Comparison of ENCODE assay signal across 28 cellular contexts in the genomic region with DNA sequence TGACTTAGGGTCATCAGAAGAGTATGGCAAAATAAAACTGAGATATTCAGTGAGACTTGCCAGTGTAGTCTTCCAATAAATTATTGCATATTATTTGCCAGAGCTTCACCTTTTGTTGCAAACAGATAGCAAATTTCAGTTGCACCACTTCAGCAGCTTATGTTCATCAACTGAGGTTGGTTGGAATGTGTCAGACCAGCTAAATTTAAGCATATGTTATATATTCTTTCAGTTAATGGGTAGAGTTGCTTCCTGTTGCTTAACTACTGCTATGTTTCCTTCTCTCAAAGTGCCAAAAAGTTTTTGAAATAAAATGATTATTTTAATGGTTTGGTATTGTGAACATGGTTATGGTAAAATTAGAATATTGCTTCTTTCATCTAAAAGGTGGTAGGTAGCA.
DNase-seq lines count a peak whose midpoint lies in the region; ATAC-seq, FAIRE-seq and TF ChIP-seq lines count a peak whose summit lies in the region.
"Had no signal": no experiment of that assay in that cellular context is flagged by ENCODE, and none has a peak within 500 bp of the region (broad histone marks: within the 10 kb centered on the region; RNA-seq: fewer than 3 reads in every experiment).

No MANE protein-coding gene starts in this region.

- TF ChIP-seq CTCF in MM.1S (IDR thresholded peaks at IDR 0.05; ENCODE audit: low read length) (no peak), GM12878 (IDR thresholded peaks at IDR 0.05 in 2 of 3, conservative IDR thresholded peaks at IDR 0.05 in 1 of 3; ENCODE audit: control insufficient read depth in 2 of 3, extremely low read depth in 1 of 3, insufficient read depth in 1 of 3, low read depth in 3 of 3, low read length in 3 of 3) (no peak), mammary epithelial cell (conservative IDR thresholded peaks at IDR 0.05 in 1 of 2, IDR thresholded peaks at IDR 0.05 in 1 of 2; ENCODE audit: extremely low read depth in 1 of 2, insufficient read depth in 1 of 2, low read depth in 1 of 2, low read length in 2 of 2) (no peak)

- H3K4me3 ChIP-seq in MM.1S (ENCODE audit: low read length) (no peak overlapping the region), GM12878 (no peak overlapping the region), mammary epithelial cell (replicated peaks in 1 of 3; ENCODE audit: insufficient read depth in 1 of 3, low read depth in 2 of 3, low read length in 3 of 3) (no peak overlapping the region)
- H3K4me3 ChIP-seq: body of pancreas, MG63, spleen had no signal

- H2AFZ ChIP-seq in MM.1S (ENCODE audit: low read length) (no peak overlapping the region), GM12878 (ENCODE audit: control insufficient read depth, low read depth, low read length) (no peak overlapping the region), mammary epithelial cell (ENCODE audit: low read depth, low read length) (no peak overlapping the region)

- no peak for FAIRE-seq in GM12878 (lab: Jason Lieb, UNC)

- no peaks in the 10 kb centered on the region for H3K9me2 ChIP-seq in MM.1S (replicated peaks; ENCODE audit: insufficient read depth, low read length)

- POLR2A ChIA-PET in GM12878 (lab: Charles Lee) = no interaction called here

- in situ Hi-C loops in GM12878 (cut with MboI) = no loop called here
- in situ Hi-C loops in mammary epithelial cell (cut with MboI; ENCODE audit: low sequenced_read_pairs in 2 of 2) = no loop called here

- no peak for TF ChIP-seq POLR2A in GM12878 (IDR thresholded peaks at IDR 0.05; ENCODE audit: low read depth, low read length)

- ATAC-seq in GM18511 (IDR thresholded peaks at IDR 0.05; ENCODE audit: unreplicated experiment) (peak; percentile 69), HG02885 (IDR thresholded peaks at IDR 0.05; ENCODE audit: poor library complexity, unreplicated experiment) (peak; percentile 50), GM12878 (peak; percentile 46; the same call in 2 of the 3 replicates), GM19023 (IDR thresholded peaks at IDR 0.05; ENCODE audit: unreplicated experiment) (no peak), Right ventricle myocardium inferior (no peak)
- ATAC-seq: body of pancreas; foreskin keratinocyte; left ventricle myocardium superior; stimulated activated naive CD8-positive, alpha-beta T cell treated with anti-CD3 and anti-CD28 coated beads, Interleukin-15, Interleukin-2, amounts not matched to agents 100 U/mL and 50 U/mL, for 24 hours had no signal

- no peaks in the 10 kb centered on the region for H3K79me2 ChIP-seq in MM.1S (ENCODE audit: low read length)
- no peaks in the 10 kb centered on the region; the same call in none of the 2 replicates for H3K79me2 ChIP-seq in GM12878 (ENCODE audit: control insufficient read depth, insufficient read depth, low read length)
- no peaks in the 10 kb centered on the region for H3K79me2 ChIP-seq in mammary epithelial cell (ENCODE audit: insufficient read depth, low read length)

- H3K9me3 ChIP-seq in MM.1S (replicated peaks; ENCODE audit: insufficient read depth, low read length) (no peaks in the 10 kb centered on the region), GM12878 (replicated peaks; ENCODE audit: control insufficient read depth, insufficient read depth, low read length) (no peaks in the 10 kb centered on the region; the same call in 1 of the 3 replicates), mammary epithelial cell (replicated peaks; ENCODE audit: insufficient read depth, low read length) (no peaks in the 10 kb centered on the region)
- H3K9me3 ChIP-seq: body of pancreas, MG63, spleen had no signal

- H3K4me1 ChIP-seq in MM.1S (ENCODE audit: low read length) (peaks cover 13% of the 10 kb centered on the region), GM12878 (ENCODE audit: control insufficient read depth, insufficient read depth, low read length) (no peaks in the 10 kb centered on the region; the same call in 1 of the 2 replicates), mammary epithelial cell (ENCODE audit: insufficient read depth, low read length) (no peaks in the 10 kb centered on the region)
- H3K4me1 ChIP-seq: body of pancreas, foreskin keratinocyte had no signal

- CTCF ChIA-PET in GM12878 (lab: Yijun Ruan, JAX) = interaction anchor here (1.0 to 3.1 kb wide), 4 partner anchors 12 to 217 kb away, joined by 3 to 11 read pairs (median 8); no protein-coding TSS in a partner anchor
- CTCF ChIA-PET in mammary epithelial cell (lab: Charles Lee; ENCODE audit: low non-redundant PET) = no interaction called here

- peak; percentile 41 for DNase-seq in MM.1S
- DNase-seq in GM12878 (ENCODE audit: low read depth, low spot score) = no peak
- DNase-seq in SHP77 (lab: John Stamatoyannopoulos, UW) = no peak
- no peak for DNase-seq in mammary epithelial cell
- DNase-seq in Right ventricle myocardium inferior (ENCODE audit: missing footprints) = no peak
- DNase-seq: activated CD4-positive, alpha-beta T cell treated with anti-CD3 and anti-CD28 coated beads, Interleukin-2, amount 50 U/mL, for 1 hour; activated CD8-positive, alpha-beta memory T cell treated with anti-CD3 and anti-CD28 coated beads, Interleukin-2, amount 50 U/mL, for 4 hours; body of pancreas; COR-L47; DMS79; effector CD8-positive, alpha-beta T cell; foreskin keratinocyte; immature natural killer cell; IMR-90; left ventricle myocardium superior; MG63; midbrain; natural killer cell; NCI-H1930; NCI-H226; retina; spleen; stimulated activated CD4-positive, alpha-beta T cell treated with anti-CD3 and anti-CD28 coated beads, Interleukin-4, amount 100 ng/mL, for 24 hours; stimulated activated naive CD8-positive, alpha-beta T cell treated with anti-CD3 and anti-CD28 coated beads, Interleukin-15, Interleukin-2, amounts not matched to agents 100 U/mL and 50 U/mL, for 24 hours; T-helper 9 cell had no signal

- RAD21 ChIA-PET in GM12878 (lab: Charles Lee; ENCODE audit: unreplicated experiment) = interaction anchor here (0.8 kb wide), 1 partner anchor 207 kb away, joined by 3 read pairs; no protein-coding TSS in a partner anchor

- H3K36me3 ChIP-seq in MM.1S (replicated peaks; ENCODE audit: insufficient read depth, low read length) (no peaks in the 10 kb centered on the region), GM12878 (ENCODE audit: control insufficient read depth in 2 of 2, insufficient read depth in 2 of 2, low read length in 1 of 2) (peaks cover 2 to 4% of the 10 kb centered on the region in 2 experiments; a peak in 1 of 4 replicates), mammary epithelial cell (ENCODE audit: insufficient read depth, low read length) (no peaks in the 10 kb centered on the region)
- H3K36me3 ChIP-seq: MG63 had no signal

- H3K27me3 ChIP-seq in MM.1S (replicated peaks; ENCODE audit: insufficient read depth, low read length) (no peaks in the 10 kb centered on the region), GM12878 (replicated peaks in 1 of 2; ENCODE audit: control insufficient read depth in 2 of 2, insufficient read depth in 2 of 2, low read length in 1 of 2) (no peaks in the 10 kb centered on the region), mammary epithelial cell (ENCODE audit: insufficient read depth, low read length) (no peaks in the 10 kb centered on the region)
- H3K27me3 ChIP-seq: body of pancreas, foreskin keratinocyte, MG63, spleen had no signal

- BruUV-seq in GM12878 (replicated peaks; lab: Mats Ljungman, UMichigan) = no TSS peak
- no TSS peak for BruUV-seq in mammary epithelial cell (replicated peaks; lab: Mats Ljungman, UMichigan)

- H3K9ac ChIP-seq in MM.1S (ENCODE audit: low read length) (no peak overlapping the region), GM12878 (ENCODE audit: control insufficient read depth, insufficient read depth, low read length) (no peak overlapping the region), mammary epithelial cell (ENCODE audit: insufficient read depth, low read length) (no peak overlapping the region)

- dilution Hi-C loops in mammary epithelial cell (cut with HindIII; ENCODE audit: low sequenced_read_pairs) = no loop called here

- intact Hi-C loops in GM12878 (cut with micrococcal nuclease; ENCODE audit: unreplicated experiment) (no loop called here), mammary epithelial cell (cut with micrococcal nuclease) (no loop called here), Right ventricle myocardium inferior (cut with DNase I) (no loop called here)

- H4K20me1 ChIP-seq in MM.1S (ENCODE audit: insufficient read depth, low read length) (no peaks in the 10 kb centered on the region), GM12878 (ENCODE audit: control insufficient read depth, insufficient read depth) (no peaks in the 10 kb centered on the region), mammary epithelial cell (ENCODE audit: insufficient read depth, low read length) (no peaks in the 10 kb centered on the region)

- H3K4me2 ChIP-seq in MM.1S (ENCODE audit: low read depth, low read length) (peak overlapping the region; percentile 35; the same call in 1 of the 2 replicates), GM12878 (ENCODE audit: control insufficient read depth, insufficient read depth) (no peak overlapping the region), mammary epithelial cell (ENCODE audit: insufficient read depth, low read depth, low read length) (no peak overlapping the region)

- 0 out of 2 replicates have a peak, but pooled peaks cover 6% of the 10 kb centered on the region for H3F3A ChIP-seq in MM.1S (ENCODE audit: insufficient read depth, low read length)

- SMC1A ChIA-PET in GM12878 (lab: Charles Lee; ENCODE audit: uncharacterized antibody, unreplicated experiment) = interaction anchor here (1.2 to 2.4 kb wide), 7 partner anchors 8 to 217 kb away, joined by 4 to 13 read pairs (median 6); no protein-coding TSS in a partner anchor

- TF ChIP-seq RAD21 in GM12878 (IDR thresholded peaks at IDR 0.05; ENCODE audit: insufficient read depth, low read depth, low read length) = no peak

- no peak for TF ChIP-seq EP300 in GM12878 (IDR thresholded peaks at IDR 0.05; ENCODE audit: borderline replicate concordance in 1 of 2, control insufficient read depth in 1 of 2, low read depth in 2 of 2, low read length in 2 of 2)

- H3K27ac ChIP-seq in MM.1S (ENCODE audit: low read length) (no peak overlapping the region), GM12878 (ENCODE audit: control insufficient read depth, insufficient read depth) (no peak overlapping the region), mammary epithelial cell (ENCODE audit: insufficient read depth, low read depth, low read length) (no peak overlapping the region)
- H3K27ac ChIP-seq: body of pancreas, foreskin keratinocyte, spleen had no signal

TF ChIP-seq in GM12878, 131 proteins besides CTCF, POLR2A, EP300 and RAD21 (continues in another document):
- TF ChIP-seq, protein P1, sequence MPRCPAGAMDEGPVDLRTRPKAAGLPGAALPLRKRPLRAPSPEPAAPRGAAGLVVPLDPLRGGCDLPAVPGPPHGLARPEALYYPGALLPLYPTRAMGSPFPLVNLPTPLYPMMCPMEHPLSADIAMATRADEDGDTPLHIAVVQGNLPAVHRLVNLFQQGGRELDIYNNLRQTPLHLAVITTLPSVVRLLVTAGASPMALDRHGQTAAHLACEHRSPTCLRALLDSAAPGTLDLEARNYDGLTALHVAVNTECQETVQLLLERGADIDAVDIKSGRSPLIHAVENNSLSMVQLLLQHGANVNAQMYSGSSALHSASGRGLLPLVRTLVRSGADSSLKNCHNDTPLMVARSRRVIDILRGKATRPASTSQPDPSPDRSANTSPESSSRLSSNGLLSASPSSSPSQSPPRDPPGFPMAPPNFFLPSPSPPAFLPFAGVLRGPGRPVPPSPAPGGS (IDR thresholded peaks at IDR 0.05; ENCODE audit: borderline replicate concordance, insufficient read depth, low read depth, low read length, poor library complexity, severe bottlenecking) = no peak

Comparison
In these comparisons a context has a peak if more than half of its experiments do, and no peak if none do; other contexts are left out.
1. ATAC-seq: peak in GM18511 (single experiment), HG02885 (single experiment) and GM12878 (single experiment); none in GM19023 (single experiment) and Right ventricle myocardium inferior (single experiment).